8 cellular contexts compared by ENCODE assay signal in genomic region chrX:153763989-153764755, GRCh38. TPM values are rescaled to one million over a fixed set of nuclear protein-coding genes. Genes with fewer than 3 reads are reported as not detected.
DNase-seq lines count a peak whose midpoint lies in the region; ATAC-seq lines count a peak whose summit lies in the region.

TSS of gene PLXNB3 (plus strand) at chrX:153764249. CDS start at chrX:153765536, 1,287 bp downstream.

- ATAC-seq in left colon = peak; percentile 94
- no peak for ATAC-seq in HG03095 (IDR thresholded peaks at IDR 0.05; ENCODE audit: unreplicated experiment)

- H3K27me3 ChIP-seq in H7 (ENCODE audit: control insufficient read depth, insufficient read depth, low read length) = no peaks in the 10 kb centered on the region

- H3K4me3 ChIP-seq in H7 (ENCODE audit: insufficient read depth, low read depth, low read length) = no peak within 1 kb of the TSS

- no peaks in the 10 kb centered on the region for H3K36me3 ChIP-seq in H7 (replicated peaks; ENCODE audit: control insufficient read depth, insufficient read depth, low read length)

- intact Hi-C loops in left colon (cut with DNase I, micrococcal nuclease) = loop anchor here in 1 of 2 donors (5.0 kb wide), 1 partner anchor 188 kb away; no protein-coding TSS in a partner anchor

- DNase-seq in COLO829 (ENCODE audit: low spot score) (peak; percentile 79), H7 (peak; percentile 94), NCI-H2196 treated with DMSO at 0.1 percent for 48 hours (lab: John Stamatoyannopoulos, UW; ENCODE audit: unreplicated experiment) (peak; percentile 51), cerebellar nuclear complex (lab: John Stamatoyannopoulos, UW) (peak; percentile 34 to 70), left colon (peak; percentile 79 to 88)
- DNase-seq in activated CD4-positive, alpha-beta T cell treated with anti-CD3 and anti-CD28 coated beads for 4 hours = peak; percentile 66 to 79
- DNase-seq in stimulated activated CD4-positive, alpha-beta T cell treated with anti-CD3 and anti-CD28 coated beads, Interleukin-2, amount 100 ng/mL, for 24 hours = peak; percentile 78 to 82

RNA-seq across cellular contexts. Expression of gene PLXNB3, which starts in this region (rescaled TPM):
- 0.07 TPM in 1 of 2 replicates, not detected in the other for total RNA-seq in H7 (2014; rRNA removed; shearing (Covaris generic))
- total RNA-seq in left colon = 1 to 10 TPM; 1.0 to 5.4 TPM

Comparison
In these comparisons a context has a peak if more than half of its experiments do, and no peak if none do; other contexts are left out.
1. Peak in DNase-seq in H7; RNA of the gene not detected or under 1 TPM.